8 cellular contexts compared by ENCODE assay signal in genomic region chr5:175652741-175653663, GRCh38. TPM values are rescaled to one million over a fixed set of nuclear protein-coding genes. Genes with fewer than 3 reads are reported as not detected.
DNase-seq lines count a peak whose midpoint lies in the region; ATAC-seq, FAIRE-seq and TF ChIP-seq lines count a peak whose summit lies in the region.

No MANE protein-coding gene starts in this region.

- DNase-seq in DND-41 (peak; percentile 90), NB4 (ENCODE audit: low read depth) (peak; percentile 59), nucleus accumbens (lab: John Stamatoyannopoulos, UW) (no peak), DMS114 treated with DMSO at 0.1 percent for 48 hours (lab: John Stamatoyannopoulos, UW; ENCODE audit: unreplicated experiment) (no peak), GM12891 (ENCODE audit: insufficient read length, low spot score) (no peak), WERI-Rb-1 (no peak)
- DNase-seq in activated T-cell treated with anti-CD3 and anti-CD28 coated beads, Interleukin-2, amount 50 U/mL, for 48 hours, result peak; percentile 85 to 88
- peak; percentile 61 for DNase-seq in stimulated activated CD4-positive, alpha-beta T cell treated with anti-CD3 and anti-CD28 coated beads, Interleukin-12 subunit alpha, Interleukin-12 subunit beta, amount 100 ng/mL, for 4 hours

- H3K79me2 ChIP-seq in DND-41 (ENCODE audit: insufficient read depth, low read length), result no peaks in the 10 kb centered on the region

- H2AFZ ChIP-seq in DND-41 (ENCODE audit: low read depth, low read length), result no peak overlapping the region

- no peak overlapping the region for H3K9ac ChIP-seq in DND-41 (ENCODE audit: low read depth, low read length)

- H3K27ac ChIP-seq in DND-41 (ENCODE audit: low read length) (peak overlapping the region; percentile 27; the same call in 1 of the 2 replicates), WERI-Rb-1 (no peak overlapping the region)

- H3K4me1 ChIP-seq in DND-41 (ENCODE audit: insufficient read depth, low read length), result peaks cover 51% of the 10 kb centered on the region

- H3K4me3 ChIP-seq in DND-41 (ENCODE audit: low read depth in 1 of 2, low read length in 2 of 2), result no peak overlapping the region
- H3K4me3 ChIP-seq in NB4 (ENCODE audit: low read depth, low read length), result no peak overlapping the region
- H3K4me3 ChIP-seq in WERI-Rb-1 (ENCODE audit: low read depth, low read length), result no peak overlapping the region

- H3K36me3 ChIP-seq in DND-41 (ENCODE audit: insufficient read depth, low read length) (no peaks in the 10 kb centered on the region), WERI-Rb-1 (no peaks in the 10 kb centered on the region)

- TF ChIP-seq CTCF in DND-41 (IDR thresholded peaks at IDR 0.05; ENCODE audit: borderline replicate concordance, extremely low read depth, low read length, poor library complexity, severe bottlenecking) (no peak), NB4 (IDR thresholded peaks at IDR 0.05; ENCODE audit: low read depth, low read length) (no peak), WERI-Rb-1 (IDR thresholded peaks at IDR 0.05; ENCODE audit: low read depth, low read length) (no peak)

- ATAC-seq in DND-41 (ENCODE audit: insufficient read depth, low read depth), result peak; percentile 91

- peaks cover 21% of the 10 kb centered on the region for H3K9me3 ChIP-seq in DND-41 (ENCODE audit: insufficient read depth, low read length, severe bottlenecking)
- peaks cover 10% of the 10 kb centered on the region for H3K9me3 ChIP-seq in WERI-Rb-1 (ENCODE audit: severe bottlenecking)

- no peak for FAIRE-seq in GM12891 (lab: Jason Lieb, UNC)

- peaks cover 16% of the 10 kb centered on the region for H3K27me3 ChIP-seq in DND-41 (ENCODE audit: insufficient read depth, low read length, poor library complexity)
- no peaks in the 10 kb centered on the region for H3K27me3 ChIP-seq in WERI-Rb-1 (ENCODE audit: insufficient read depth, low read depth, severe bottlenecking)

- TF ChIP-seq POLR2A in NB4 (IDR thresholded peaks at IDR 0.05; ENCODE audit: extremely low read depth, insufficient read length), result no peak
- TF ChIP-seq POLR2A in GM12891 (IDR thresholded peaks at IDR 0.05; ENCODE audit: low read depth, low read length), result no peak

- H3K4me2 ChIP-seq in DND-41 (ENCODE audit: insufficient read depth, low read length), result peak overlapping the region; percentile 35

- H4K20me1 ChIP-seq in DND-41 (ENCODE audit: insufficient read depth, low read length), result peaks cover 15% of the 10 kb centered on the region

TF ChIP-seq in GM12891, 5 proteins besides CTCF, POLR2A, EP300 and RAD21:
- TF ChIP-seq POU2F2 (IDR thresholded peaks at IDR 0.05; ENCODE audit: low read depth, low read length), result no peak
- TF ChIP-seq TAF1 (IDR thresholded peaks at IDR 0.05; ENCODE audit: low read depth, low read length), result no peak
- no peak for TF ChIP-seq PAX5 (IDR thresholded peaks at IDR 0.05; ENCODE audit: insufficient read depth, low read length, severe bottlenecking)
- TF ChIP-seq SPI1 (IDR thresholded peaks at IDR 0.05; ENCODE audit: low read depth, low read length), result no peak
- no peak for TF ChIP-seq POLR2AphosphoS5 (IDR thresholded peaks at IDR 0.05; ENCODE audit: low read depth, low read length)

RNA-seq across cellular contexts. Expression of gene HRH2, which starts 4.9 kb away (rescaled TPM):
- 0.01 TPM for polyA plus RNA-seq in GM12891 (2012; ENCODE audit: low read depth, missing spikeins)

Comparison
In these comparisons a context has a peak if more than half of its experiments do, and no peak if none do; other contexts are left out.
1. DNase-seq: peak in DND-41 (single experiment), NB4 (single experiment), activated T-cell treated with anti-CD3 and anti-CD28 coated beads, Interleukin-2, amount 50 U/mL, for 48 hours (2 of 2) and stimulated activated CD4-positive, alpha-beta T cell treated with anti-CD3 and anti-CD28 coated beads, Interleukin-12 subunit alpha, Interleukin-12 subunit beta, amount 100 ng/mL, for 4 hours (single experiment); none in nucleus accumbens (0 of 56), DMS114 treated with DMSO at 0.1 percent for 48 hours (single experiment), GM12891 (single experiment) and WERI-Rb-1 (single experiment).